Comparison of ENCODE assay signal across 8 cellular contexts in genomic region chr6:108074057-108074358, GRCh38. TPM values are rescaled to one million over a fixed set of nuclear protein-coding genes. Genes with fewer than 3 reads are reported as not detected.
A peak's percentile ranks its signal among the peaks of the same experiment; 100 is the strongest.
DNase-seq lines count a peak whose midpoint lies in the region; ATAC-seq and TF ChIP-seq lines count a peak whose summit lies in the region.

No MANE protein-coding gene starts in this region.

- H2AK5ac ChIP-seq in trophoblast cell (ENCODE audit: low read length) = peak overlapping the region; percentile 13

- no peak overlapping the region for H2BK12ac ChIP-seq in trophoblast cell (ENCODE audit: low read length)

- peak in 1 of 2 experiments; percentile 2 for DNase-seq in SJSA1 (ENCODE audit: low read depth in 1 of 2, low spot score in 2 of 2)
- no peak for DNase-seq in fibroblast of pulmonary artery (ENCODE audit: low read depth)
- DNase-seq in trophoblast cell = no peak
- no peak for DNase-seq in NCI-H226
- no peak for DNase-seq in GF-D8 (lab: John Stamatoyannopoulos, UW)

- peaks cover 9% of the 10 kb centered on the region for H3K4me1 ChIP-seq in SJSA1 (replicated peaks)
- H3K4me1 ChIP-seq in trophoblast cell (ENCODE audit: control insufficient read depth in 1 of 2, insufficient read depth in 2 of 2, low read length in 2 of 2) = peaks cover 5 to 12% of the 10 kb centered on the region in 2 experiments

- H4K91ac ChIP-seq in trophoblast cell (ENCODE audit: low read depth, low read length) = peak overlapping the region; percentile 22

- H4K12ac ChIP-seq in trophoblast cell (ENCODE audit: low read depth, low read length) = peak overlapping the region; percentile 76

- peaks cover 8% of the 10 kb centered on the region for H3K79me1 ChIP-seq in trophoblast cell (ENCODE audit: low read length)

- H3K4me3 ChIP-seq in GM12875 (ENCODE audit: low read depth, low read length) (peak overlapping the region; percentile 75), SJSA1 (peak overlapping the region; percentile 96), fibroblast of pulmonary artery (replicated peaks; ENCODE audit: low read depth, low read length) (peak overlapping the region; percentile 91), trophoblast cell (ENCODE audit: low read depth, low read length) (peak overlapping the region; percentile 97)

- H3K27ac ChIP-seq in SJSA1 (peak overlapping the region; percentile 71), trophoblast cell (ENCODE audit: low read depth, low read length) (peak overlapping the region; percentile 51)

- H4K8ac ChIP-seq in trophoblast cell (ENCODE audit: low read depth, low read length) = peak overlapping the region; percentile 90

- H3K23ac ChIP-seq in trophoblast cell (ENCODE audit: low read length) = no peak overlapping the region

- H2BK5ac ChIP-seq in trophoblast cell (ENCODE audit: low read depth, low read length, poor library complexity) = no peak overlapping the region

- no CpG with 5 or more reads among the region's 12 CpGs for WGBS in trophoblast cell (ENCODE audit: extremely low coverage, insufficient coverage, insufficient read length)

- TF ChIP-seq CTCF in GM12875 (IDR thresholded peaks at IDR 0.05; ENCODE audit: borderline replicate concordance, insufficient read depth, low read depth, low read length) = no peak
- no peak for TF ChIP-seq CTCF in fibroblast of pulmonary artery (IDR thresholded peaks at IDR 0.05; ENCODE audit: low read length, missing control alignments)

- H3K14ac ChIP-seq in trophoblast cell (ENCODE audit: low read length) = peak overlapping the region; percentile 73

- ATAC-seq in HG02610 (IDR thresholded peaks at IDR 0.05; ENCODE audit: unreplicated experiment) (peak; percentile 32), HG02623 (IDR thresholded peaks at IDR 0.05; ENCODE audit: unreplicated experiment) (no peak)

- peak overlapping the region; percentile 60 for H3K18ac ChIP-seq in trophoblast cell (ENCODE audit: low read length)

- H2AFZ ChIP-seq in trophoblast cell (ENCODE audit: insufficient read depth, low read length, poor library complexity) = peak overlapping the region; percentile 94

- H3K27me3 ChIP-seq in SJSA1 (replicated peaks) (no peaks in the 10 kb centered on the region), trophoblast cell (ENCODE audit: insufficient read depth, low read length) (no peaks in the 10 kb centered on the region)

- no peaks in the 10 kb centered on the region for H3K9me3 ChIP-seq in SJSA1 (replicated peaks)
- H3K9me3 ChIP-seq in trophoblast cell (ENCODE audit: insufficient read depth, low read depth, low read length) = no peaks in the 10 kb centered on the region

- peak overlapping the region; percentile 87 for H3K9ac ChIP-seq in trophoblast cell (ENCODE audit: low read length)

- peak overlapping the region; percentile 96 for H3K4me2 ChIP-seq in trophoblast cell (ENCODE audit: low read length)

- H3K79me2 ChIP-seq in trophoblast cell (ENCODE audit: control insufficient read depth, insufficient read depth, low read length, poor library complexity) = peaks cover 9% of the 10 kb centered on the region

- H2BK120ac ChIP-seq in trophoblast cell (ENCODE audit: insufficient read depth, low read length, poor library complexity) = peak overlapping the region; percentile 60

- peak overlapping the region; percentile 66 for H3K4ac ChIP-seq in trophoblast cell (ENCODE audit: low read depth, low read length)

- H3K36me3 ChIP-seq in SJSA1 = peaks cover 16% of the 10 kb centered on the region
- H3K36me3 ChIP-seq in trophoblast cell (ENCODE audit: control insufficient read depth in 1 of 2, insufficient read depth in 2 of 2, low read length in 2 of 2) = peaks cover 0 to 2% of the 10 kb centered on the region in 2 experiments

RNA-seq across cellular contexts. Expression of gene OSTM1, which starts 0.5 kb away (rescaled TPM):
- total RNA-seq in SJSA1 (2014; rRNA removed; shearing (Covaris generic)) = 105 and 123 TPM in 2 replicates
- 12.0 and 12.8 TPM in 2 replicates for polyA plus RNA-seq in trophoblast cell (2013)
